ENCODE assay signal across 9 cellular contexts in the genomic region with DNA sequence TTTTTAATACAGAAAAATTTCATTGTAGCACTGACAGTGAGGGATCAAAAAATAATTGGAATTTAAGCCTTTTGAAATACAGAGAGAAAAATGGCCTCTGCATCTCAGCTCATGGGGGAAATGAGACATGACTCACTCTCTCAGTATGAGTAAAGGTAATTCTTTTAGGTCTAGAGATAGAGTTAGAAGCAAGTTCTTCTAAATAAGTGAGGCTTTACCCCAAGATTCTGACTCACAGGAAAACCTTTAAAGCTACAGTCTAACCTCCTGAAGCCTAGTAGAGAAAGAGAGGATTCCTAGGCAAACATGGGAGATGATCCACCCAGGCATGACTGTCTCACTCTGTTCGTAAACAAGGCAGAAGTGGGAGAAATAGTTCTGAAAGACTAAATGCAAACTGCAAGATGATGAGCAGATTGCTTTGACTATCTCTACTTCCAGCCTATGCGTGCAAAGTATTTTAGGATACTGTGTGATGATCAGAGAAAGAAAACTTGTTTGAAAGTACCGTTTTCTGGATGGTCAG.
DNase-seq lines count a peak whose midpoint lies in the region; ATAC-seq, FAIRE-seq and TF ChIP-seq lines count a peak whose summit lies in the region.
"Had no signal": no experiment of that assay in that cellular context is flagged by ENCODE, and none has a peak within 500 bp of the region (broad histone marks: within the 10 kb centered on the region; RNA-seq: fewer than 3 reads in every experiment).

No MANE protein-coding gene starts in this region.

- H3K79me1 ChIP-seq in H1 (ENCODE audit: low read depth, low read length), result no peaks in the 10 kb centered on the region

- H2AK5ac ChIP-seq in H1 (ENCODE audit: low read depth, low read length), result no peak overlapping the region

- no peaks in the 10 kb centered on the region for H3K79me2 ChIP-seq in H1 (ENCODE audit: control insufficient read depth in 1 of 2, insufficient read depth in 2 of 2, low read length in 2 of 2)

- 0 out of 2 replicates have a peak overlapping the region, but pooled peaks have one; percentile 21 for H3K27ac ChIP-seq in H1 (ENCODE audit: low read depth, low read length)

- no peak for FAIRE-seq in H1 (lab: Jason Lieb, UNC)

- no peak for TF ChIP-seq CTCF in GM20000 (IDR thresholded peaks at IDR 0.05; ENCODE audit: extremely low read depth, missing control alignments)
- no peak for TF ChIP-seq CTCF in H1 (IDR thresholded peaks at IDR 0.05; ENCODE audit: control extremely low read depth in 1 of 3, insufficient read depth in 1 of 3, low read depth in 1 of 3, low read length in 3 of 3)

- ATAC-seq in HG03280 (IDR thresholded peaks at IDR 0.05; ENCODE audit: unreplicated experiment) (peak; percentile 98), left colon (no peak)

- peaks cover 0 to 2% (median 0%) of the 10 kb centered on the region in 4 experiments; a peak in 1 of 7 replicates for H3K4me1 ChIP-seq in H1 (replicated peaks in 1 of 4; ENCODE audit: control insufficient read depth in 3 of 4, insufficient read depth in 4 of 4, low read length in 3 of 4)

- no peak overlapping the region for H2BK20ac ChIP-seq in H1 (ENCODE audit: low read length)

- no peaks in the 10 kb centered on the region for H3K27me3 ChIP-seq in H1 (replicated peaks in 1 of 4; ENCODE audit: control insufficient read depth in 3 of 4, extremely low read depth in 1 of 4, insufficient read depth in 3 of 4, low read length in 3 of 4)

- H3K9ac ChIP-seq in H1 (replicated peaks in 1 of 4; ENCODE audit: extremely low read depth in 1 of 4, low read depth in 3 of 4, low read length in 3 of 4), result no peak overlapping the region

- H3K4ac ChIP-seq in H1 (replicated peaks; ENCODE audit: insufficient read length, low read depth, low read length), result no peak overlapping the region

- no peak overlapping the region for H3K14ac ChIP-seq in H1 (ENCODE audit: insufficient read length)

- no peak overlapping the region for H2BK12ac ChIP-seq in H1 (ENCODE audit: low read depth, low read length)

- TF ChIP-seq RAD21 in H1 (IDR thresholded peaks at IDR 0.05 in 1 of 2, conservative IDR thresholded peaks at IDR 0.05 in 1 of 2; ENCODE audit: low read depth in 2 of 2, low read length in 2 of 2), result no peak

- H2BK120ac ChIP-seq in H1 (replicated peaks; ENCODE audit: low read depth, low read length), result no peak overlapping the region

- 98% methylated on average over 3 of the region's 3 CpGs; no CpG with 5 or more reads in 1 of the 2 experiments for WGBS in H1 (ENCODE audit: extremely low coverage in 1 of 2, insufficient coverage in 1 of 2, insufficient read length in 1 of 2, insufficient replicate concordance in 2 of 2, low coverage in 1 of 2, low lambda C conversion rate in 2 of 2, missing lambda C conversion rate in 1 of 2), 2 experiments

- peak overlapping the region; percentile 30; the same call in 1 of the 2 replicates for H2AFZ ChIP-seq in H1 (ENCODE audit: low read length)

- CTCF ChIA-PET in H1 (lab: Charles Lee; ENCODE audit: partially characterized antibody), result no interaction called here

- H4K91ac ChIP-seq in H1 (replicated peaks; ENCODE audit: insufficient read length, low read length), result no peak overlapping the region

- peak; percentile 73 for DNase-seq in ELR (ENCODE audit: low read depth)
- peak; percentile 60 for DNase-seq in GM20000 (ENCODE audit: low spot score)
- no peak for DNase-seq in H1 (ENCODE audit: low read depth in 1 of 2, low spot score in 2 of 2)
- no peak for DNase-seq in OCI-M1 (lab: John Stamatoyannopoulos, UW)
- no peak for DNase-seq in left colon
- DNase-seq in stimulated activated naive CD4-positive, alpha-beta T cell (lab: John Stamatoyannopoulos, UW), result no peak
- DNase-seq in NAMALWA (ENCODE audit: low spot score), result no peak
- DNase-seq: NCI-H2029 treated with DMSO at 0.1 percent for 48 hours had no signal

- H2BK15ac ChIP-seq in H1 (ENCODE audit: low read length), result no peak overlapping the region

- no peaks in the 10 kb centered on the region for H3K23me2 ChIP-seq in H1 (ENCODE audit: low read depth, low read length)

- TF ChIP-seq POLR2A in H1 (IDR thresholded peaks at IDR 0.05; ENCODE audit: control extremely low read depth in 1 of 2, low read depth in 2 of 2, low read length in 2 of 2), result no peak

- H3K4me2 ChIP-seq in H1 (ENCODE audit: insufficient read depth in 1 of 2, low read depth in 2 of 2, low read length in 2 of 2), result no peak overlapping the region

- no peaks in the 10 kb centered on the region for H3K36me3 ChIP-seq in H1 (ENCODE audit: control insufficient read depth in 2 of 4, insufficient read depth in 4 of 4, low read length in 3 of 4)

- no peak overlapping the region for H3K18ac ChIP-seq in H1 (ENCODE audit: extremely low read depth, low read length)

- no peak overlapping the region for H3K4me3 ChIP-seq in H1 (ENCODE audit: extremely low read depth in 1 of 4, insufficient read depth in 2 of 4, low read depth in 3 of 4, low read length in 4 of 4)

- H2BK5ac ChIP-seq in H1 (ENCODE audit: low read depth, low read length), result no peak overlapping the region

- intact Hi-C loops in left colon (cut with DNase I, micrococcal nuclease), result no loop called here

- H4K5ac ChIP-seq in H1 (ENCODE audit: insufficient read length, low read depth, low read length), result no peak overlapping the region

- no peak overlapping the region for H3K56ac ChIP-seq in H1 (replicated peaks; ENCODE audit: insufficient read length, low read depth, low read length)

- no peak overlapping the region for H4K8ac ChIP-seq in H1 (ENCODE audit: extremely low read depth, insufficient read depth, low read length)

- no peak overlapping the region for H3K23ac ChIP-seq in H1 (ENCODE audit: insufficient read length)

- H3K9me3 ChIP-seq in H1 (ENCODE audit: insufficient read depth in 2 of 2, low read depth in 1 of 2, low read length in 1 of 2), result no peaks in the 10 kb centered on the region

- H4K20me1 ChIP-seq in H1 (replicated peaks in 1 of 2; ENCODE audit: control insufficient read depth in 1 of 2, insufficient read depth in 2 of 2, low read length in 2 of 2), result no peaks in the 10 kb centered on the region

- no peak for TF ChIP-seq EP300 in H1 (IDR thresholded peaks at IDR 0.05; ENCODE audit: borderline replicate concordance in 1 of 2, low read depth in 2 of 2, low read length in 2 of 2)

- POLR2A ChIA-PET in H1 (lab: Charles Lee; ENCODE audit: partially characterized antibody), result no interaction called here

TF ChIP-seq in H1, 55 proteins besides CTCF, POLR2A, EP300 and RAD21:
- TF ChIP-seq CHD2 (IDR thresholded peaks at IDR 0.05; ENCODE audit: low read length) (no peak), JUN (IDR thresholded peaks at IDR 0.05; ENCODE audit: low read depth, low read length) (no peak), CEBPB (IDR thresholded peaks at IDR 0.05; ENCODE audit: low read depth, low read length) (no peak), PHF8 (conservative IDR thresholded peaks at IDR 0.05; ENCODE audit: low read depth, low read length) (no peak), TCF12 (IDR thresholded peaks at IDR 0.05; ENCODE audit: low read depth, low read length) (no peak), CBX5 (IDR thresholded peaks at IDR 0.05; ENCODE audit: low read depth, low read length) (no peak), SP4 (IDR thresholded peaks at IDR 0.05; ENCODE audit: low read length) (no peak), POLR2AphosphoS5 (IDR thresholded peaks at IDR 0.05; ENCODE audit: low read depth, low read length) (no peak), TEAD4 (IDR thresholded peaks at IDR 0.05; ENCODE audit: low read depth, low read length) (no peak), RNF2 (IDR thresholded peaks at IDR 0.05; ENCODE audit: borderline replicate concordance, low read depth, low read length, missing control alignments, poor library complexity, severe bottlenecking) (no peak)

Comparison
In these comparisons a context has a peak if more than half of its experiments do, and no peak if none do; other contexts are left out.
1. DNase-seq: peak in ELR (single experiment) and GM20000 (single experiment); none in H1 (0 of 2), OCI-M1 (single experiment), left colon (0 of 2), stimulated activated naive CD4-positive, alpha-beta T cell (0 of 6) and NAMALWA (single experiment).